Comparison of ENCODE assay signal across 29 cellular contexts in the genomic region with DNA sequence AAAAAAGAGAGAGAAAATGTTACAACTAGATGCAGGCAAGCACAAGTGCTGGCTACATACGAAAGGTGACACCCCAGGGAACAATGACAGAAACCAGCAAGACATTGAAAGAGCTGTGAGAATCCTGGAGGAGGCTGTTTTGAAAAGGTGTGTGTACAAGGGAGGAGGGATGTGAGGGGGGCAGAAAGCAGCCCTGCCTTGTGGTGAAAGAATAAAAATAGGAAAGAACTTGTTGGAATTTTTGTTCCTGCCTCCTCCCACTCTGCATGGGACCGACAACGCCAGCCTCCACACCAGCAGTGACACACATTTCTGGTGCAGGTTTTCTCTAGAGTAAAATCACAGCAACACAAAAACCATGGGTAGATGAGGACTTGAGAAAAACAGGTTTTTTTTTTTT.
DNase-seq lines count a peak whose midpoint lies in the region; TF ChIP-seq lines count a peak whose summit lies in the region.
"Had no signal": no experiment of that assay in that cellular context is flagged by ENCODE, and none has a peak within 500 bp of the region (broad histone marks: within the 10 kb centered on the region; RNA-seq: fewer than 3 reads in every experiment).

No MANE protein-coding gene starts in this region.

- CTCF ChIA-PET in mammary epithelial cell (lab: Charles Lee; ENCODE audit: low non-redundant PET) (no interaction called here), MCF 10A (lab: Yijun Ruan, JAX) (no interaction called here)

- H3K9me3 ChIP-seq in mammary epithelial cell (replicated peaks; ENCODE audit: insufficient read depth, low read length): no peaks in the 10 kb centered on the region
- H3K9me3 ChIP-seq: tibial nerve had no signal

- no peaks in the 10 kb centered on the region for H3K79me2 ChIP-seq in mammary epithelial cell (ENCODE audit: insufficient read depth, low read length)
- H3K79me2 ChIP-seq: hepatocyte had no signal

- no peak overlapping the region for H3K27ac ChIP-seq in mammary epithelial cell (ENCODE audit: insufficient read depth, low read depth, low read length)
- H3K27ac ChIP-seq: brain microvascular endothelial cell, hepatocyte, tibial nerve, VCaP had no signal

- in situ Hi-C loops in mammary epithelial cell (cut with MboI; ENCODE audit: low sequenced_read_pairs in 2 of 2): no loop called here
- in situ Hi-C loops in GM13976 (cut with MboI; ENCODE audit: low sequenced_read_pairs, unreplicated experiment): no loop called here

- no TSS peak for BruUV-seq in mammary epithelial cell (replicated peaks; lab: Mats Ljungman, UMichigan)
- no TSS peak for BruUV-seq in MCF 10A (replicated peaks; lab: Mats Ljungman, UMichigan)

- peaks cover 8% of the 10 kb centered on the region for H3K4me1 Mint-ChIP-seq in MCF 10A (ENCODE audit: insufficient read depth, unreplicated experiment)
- H3K4me1 Mint-ChIP-seq in activated T-helper 1 cell treated with anti-CD3 and anti-CD28 coated beads, Interleukin-12 subunit alpha, Interleukin-12 subunit beta, Interleukin-2, Interleukin-4 antibody, amounts not matched to agents 30 ng/mL and 10 ng/mL and 1 ng/mL, durations not matched to agents 14 hours and 24 hours and 36 hours (ENCODE audit: low read depth): no peaks in the 10 kb centered on the region
- H3K4me1 Mint-ChIP-seq: activated T-helper 17 cell treated with anti-CD3 and anti-CD28 coated beads, Interleukin-2, amount 50 U/mL, for 72 hours; B cell; CD4-positive, alpha-beta memory T cell had no signal

- H3K36me3 ChIP-seq in mammary epithelial cell (ENCODE audit: insufficient read depth, low read length): no peaks in the 10 kb centered on the region
- H3K36me3 ChIP-seq: brain microvascular endothelial cell, tibial nerve had no signal

- H3K4me1 ChIP-seq in mammary epithelial cell (ENCODE audit: insufficient read depth, low read length): no peaks in the 10 kb centered on the region
- H3K4me1 ChIP-seq: tibial nerve had no signal

- H3K27me3 Mint-ChIP-seq in MCF 10A (ENCODE audit: insufficient read depth, unreplicated experiment): no peaks in the 10 kb centered on the region
- H3K27me3 Mint-ChIP-seq in activated T-helper 1 cell treated with anti-CD3 and anti-CD28 coated beads, Interleukin-12 subunit alpha, Interleukin-12 subunit beta, Interleukin-2, Interleukin-4 antibody, amounts not matched to agents 30 ng/mL and 10 ng/mL and 1 ng/mL, durations not matched to agents 14 hours and 24 hours and 36 hours (ENCODE audit: insufficient read depth): no peaks in the 10 kb centered on the region
- H3K27me3 Mint-ChIP-seq: activated T-helper 17 cell treated with anti-CD3 and anti-CD28 coated beads, Interleukin-2, amount 50 U/mL, for 72 hours; B cell; CD4-positive, alpha-beta memory T cell; progenitor cell of endocrine pancreas had no signal

- no peak overlapping the region for H3K4me3 ChIP-seq in mammary epithelial cell (replicated peaks in 1 of 3; ENCODE audit: insufficient read depth in 1 of 3, low read depth in 2 of 3, low read length in 3 of 3)
- H3K4me3 ChIP-seq: hepatocyte, tibial nerve had no signal

- dilution Hi-C loops in mammary epithelial cell (cut with HindIII; ENCODE audit: low sequenced_read_pairs): no loop called here

- H2AFZ ChIP-seq in mammary epithelial cell (ENCODE audit: low read depth, low read length): peak overlapping the region; percentile 52
- H2AFZ ChIP-seq: hepatocyte had no signal

- intact Hi-C loops in mammary epithelial cell (cut with micrococcal nuclease) (no loop called here), MCF 10A (cut with micrococcal nuclease) (no loop called here)
- intact Hi-C loops in activated T-helper 1 cell treated with anti-CD3 and anti-CD28 coated beads, Interleukin-12 subunit alpha, Interleukin-12 subunit beta, Interleukin-2, Interleukin-4 antibody, amounts not matched to agents 30 ng/mL and 10 ng/mL and 1 ng/mL, durations not matched to agents 14 hours and 24 hours and 36 hours (cut with micrococcal nuclease): no loop called here

- no peak overlapping the region for H3K27ac Mint-ChIP-seq in MCF 10A (ENCODE audit: low read depth, unreplicated experiment)
- no peak overlapping the region for H3K27ac Mint-ChIP-seq in activated T-helper 1 cell treated with anti-CD3 and anti-CD28 coated beads, Interleukin-12 subunit alpha, Interleukin-12 subunit beta, Interleukin-2, Interleukin-4 antibody, amounts not matched to agents 30 ng/mL and 10 ng/mL and 1 ng/mL, durations not matched to agents 14 hours and 24 hours and 36 hours
- H3K27ac Mint-ChIP-seq: activated CD8-positive, alpha-beta T cell treated with anti-CD3 and anti-CD28 coated beads, Interleukin-2, amount 10 ng/mL, durations not matched to agents 7 days and 5 days; activated T-helper 17 cell treated with anti-CD3 and anti-CD28 coated beads, Interleukin-2, amount 50 U/mL, for 72 hours; B cell; CD4-positive, alpha-beta memory T cell; progenitor cell of endocrine pancreas had no signal

- H3K27me3 ChIP-seq in mammary epithelial cell (ENCODE audit: insufficient read depth, low read length): no peaks in the 10 kb centered on the region
- H3K27me3 ChIP-seq: brain microvascular endothelial cell, hepatocyte, tibial nerve had no signal

- H3K4me3 Mint-ChIP-seq in MCF 10A (ENCODE audit: unreplicated experiment): no peak overlapping the region
- no peak overlapping the region for H3K4me3 Mint-ChIP-seq in activated T-helper 1 cell treated with anti-CD3 and anti-CD28 coated beads, Interleukin-12 subunit alpha, Interleukin-12 subunit beta, Interleukin-2, Interleukin-4 antibody, amounts not matched to agents 30 ng/mL and 10 ng/mL and 1 ng/mL, durations not matched to agents 14 hours and 24 hours and 36 hours
- H3K4me3 Mint-ChIP-seq: activated CD8-positive, alpha-beta T cell treated with anti-CD3 and anti-CD28 coated beads, Interleukin-2, amount 10 ng/mL, durations not matched to agents 7 days and 5 days; activated T-helper 17 cell treated with anti-CD3 and anti-CD28 coated beads, Interleukin-2, amount 50 U/mL, for 72 hours; B cell; CD4-positive, alpha-beta memory T cell had no signal

- peaks cover 7% of the 10 kb centered on the region for H3K9me3 Mint-ChIP-seq in MCF 10A (ENCODE audit: unreplicated experiment)
- H3K9me3 Mint-ChIP-seq in activated T-helper 1 cell treated with anti-CD3 and anti-CD28 coated beads, Interleukin-12 subunit alpha, Interleukin-12 subunit beta, Interleukin-2, Interleukin-4 antibody, amounts not matched to agents 30 ng/mL and 10 ng/mL and 1 ng/mL, durations not matched to agents 14 hours and 24 hours and 36 hours: peaks cover 4% of the 10 kb centered on the region

- H3K36me3 Mint-ChIP-seq in MCF 10A (ENCODE audit: insufficient read depth, unreplicated experiment): no peaks in the 10 kb centered on the region
- no peaks in the 10 kb centered on the region for H3K36me3 Mint-ChIP-seq in activated T-helper 1 cell treated with anti-CD3 and anti-CD28 coated beads, Interleukin-12 subunit alpha, Interleukin-12 subunit beta, Interleukin-2, Interleukin-4 antibody, amounts not matched to agents 30 ng/mL and 10 ng/mL and 1 ng/mL, durations not matched to agents 14 hours and 24 hours and 36 hours (ENCODE audit: low read depth)
- H3K36me3 Mint-ChIP-seq: CD4-positive, alpha-beta memory T cell had no signal

- H3K4me2 ChIP-seq in mammary epithelial cell (ENCODE audit: insufficient read depth, low read depth, low read length): no peak overlapping the region
- H3K4me2 ChIP-seq: hepatocyte had no signal

- DNase-seq in mammary epithelial cell (no peak), MCF 10A (ENCODE audit: unreplicated experiment) (no peak), anterior cingulate cortex (lab: John Stamatoyannopoulos, UW) (peak in 39 of 58 donors; percentile 0 to 66 (median 12)), myocyte (ENCODE audit: low read depth) (peak; percentile 10), superior temporal gyrus (ENCODE audit: extremely low spot score) (peak; percentile 46), GM13976 (ENCODE audit: low spot score) (no peak), AML-193 (lab: John Stamatoyannopoulos, UW) (no peak)
- DNase-seq in activated T-helper 1 cell treated with anti-CD3 and anti-CD28 coated beads, Interleukin-12 subunit alpha, Interleukin-12 subunit beta, Interleukin-2, Interleukin-4 antibody, amounts not matched to agents 30 ng/mL and 10 ng/mL and 1 ng/mL, durations not matched to agents 14 hours and 24 hours and 36 hours (ENCODE audit: low spot score): no peak
- DNase-seq: activated CD4-positive, alpha-beta T cell treated with anti-CD3 and anti-CD28 coated beads for 4 hours; activated CD8-positive, alpha-beta T cell treated with anti-CD3 and anti-CD28 coated beads, Interleukin-2, amount 10 ng/mL, durations not matched to agents 7 days and 5 days; activated naive CD4-positive, alpha-beta T cell treated with anti-CD3 and anti-CD28 coated beads, Interleukin-2, amount 50 U/mL, for 16 hours; amniotic stem cell; brain microvascular endothelial cell; CD4-positive, alpha-beta memory T cell; cerebellar nuclear complex; left cardiac atrium; MV-4-11; NCI-H1436 treated with DMSO at 0.1 percent for 48 hours; Right ventricle myocardium superior; stimulated activated CD4-positive, alpha-beta T cell treated with anti-CD3 and anti-CD28 coated beads, Interleukin-12 subunit alpha, Interleukin-12 subunit beta, amount 100 ng/mL, for 4 hours; stimulated activated CD4-positive, alpha-beta T cell treated with anti-CD3 and anti-CD28 coated beads, Interleukin-4, amount 100 ng/mL, for 1 hour; SW 1271; T-helper 9 cell had no signal

- TF ChIP-seq CTCF in mammary epithelial cell (conservative IDR thresholded peaks at IDR 0.05 in 1 of 2, IDR thresholded peaks at IDR 0.05 in 1 of 2; ENCODE audit: extremely low read depth in 1 of 2, insufficient read depth in 1 of 2, low read depth in 1 of 2, low read length in 2 of 2) (no peak), MCF 10A (IDR thresholded peaks at IDR 0.05; ENCODE audit: unreplicated experiment) (no peak), GM13976 (IDR thresholded peaks at IDR 0.05; ENCODE audit: borderline replicate concordance, control extremely low read depth, extremely low read depth, insufficient read depth, missing control alignments) (no peak)

- POLR2A ChIA-PET in MCF 10A (lab: Yijun Ruan, JAX): no interaction called here

- H4K20me1 ChIP-seq in mammary epithelial cell (ENCODE audit: insufficient read depth, low read length): no peaks in the 10 kb centered on the region

- H3K9ac ChIP-seq in mammary epithelial cell (ENCODE audit: insufficient read depth, low read length): no peak overlapping the region

- WGBS in mammary epithelial cell (ENCODE audit: low coverage, missing lambda C conversion rate): 4% methylated on average over 2 of the region's 3 CpGs

Comparison
In these comparisons a context has a peak if more than half of its experiments do, and no peak if none do; other contexts are left out.
1. DNase-seq: peak in anterior cingulate cortex (39 of 58), myocyte (single experiment) and superior temporal gyrus (single experiment); none in mammary epithelial cell (single experiment), MCF 10A (single experiment), GM13976 (single experiment), activated T-helper 1 cell treated with anti-CD3 and anti-CD28 coated beads, Interleukin-12 subunit alpha, Interleukin-12 subunit beta, Interleukin-2, Interleukin-4 antibody, amounts not matched to agents 30 ng/mL and 10 ng/mL and 1 ng/mL, durations not matched to agents 14 hours and 24 hours and 36 hours (single experiment) and AML-193 (0 of 2).